In the genomic region with DNA sequence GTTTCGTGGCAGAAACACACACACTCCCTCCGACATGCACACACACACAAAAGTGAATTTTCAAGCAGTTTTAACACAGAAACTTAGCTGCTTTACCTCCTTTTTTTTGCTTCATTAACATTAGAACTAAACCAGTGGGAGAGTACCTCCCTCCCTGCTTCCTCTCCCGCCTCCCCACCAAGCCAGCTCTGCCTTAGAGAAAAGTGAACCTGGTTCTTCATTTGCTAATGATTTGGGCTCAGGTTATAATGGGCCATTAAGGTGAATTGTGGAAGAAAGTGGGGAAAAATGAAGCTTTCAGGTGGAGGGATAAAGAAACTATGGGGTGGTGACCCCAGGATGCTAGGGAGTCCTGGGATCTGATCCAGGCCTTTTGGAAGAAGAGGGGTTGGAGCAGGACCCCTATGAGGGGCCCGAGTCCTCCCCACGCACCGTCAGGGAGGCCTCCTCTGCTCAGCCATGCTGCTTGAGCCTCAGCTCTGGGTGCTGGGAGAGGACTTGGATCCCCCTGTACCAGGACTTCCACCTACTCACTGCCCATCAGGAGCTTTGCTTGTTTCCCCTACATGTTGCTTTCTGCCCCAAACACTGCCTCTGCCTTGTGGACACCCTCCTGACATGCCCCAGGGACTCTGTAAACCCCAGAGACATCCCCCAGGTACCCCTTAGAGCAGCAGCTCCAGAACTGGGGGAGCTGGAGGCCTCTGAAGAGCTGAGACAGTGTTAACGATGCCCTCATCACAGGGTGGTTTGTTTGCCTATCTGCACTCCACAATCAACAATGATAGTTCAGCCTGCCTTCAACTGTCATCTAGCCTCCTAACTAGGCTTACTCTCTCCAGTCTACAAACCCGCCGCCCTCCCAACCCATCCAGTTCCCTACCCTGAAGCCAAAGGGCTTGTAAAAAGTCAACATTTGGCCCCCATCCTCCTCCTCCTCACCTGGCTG, we compare ENCODE assay signal across 1 cellular context.
TF ChIP-seq lines count a peak whose summit lies in the region.

No MANE protein-coding gene starts in this region.

TF ChIP-seq in GM12878, 131 proteins besides CTCF, POLR2A, EP300 and RAD21:
- TF ChIP-seq ZZZ3 (IDR thresholded peaks at IDR 0.05; ENCODE audit: control insufficient read depth, insufficient read length, low read depth) (no peak), PML (IDR thresholded peaks at IDR 0.05; ENCODE audit: low read length) (no peak), CBX5 (IDR thresholded peaks at IDR 0.05; ENCODE audit: low read depth) (no peak), CHD1 (IDR thresholded peaks at IDR 0.05; ENCODE audit: low read depth, low read length) (no peak), NFXL1 (IDR thresholded peaks at IDR 0.05; ENCODE audit: borderline replicate concordance) (no peak), EGR1 (IDR thresholded peaks at IDR 0.05; ENCODE audit: borderline replicate concordance in 1 of 2, low read depth in 2 of 2, low read length in 2 of 2) (no peak), RB1 (IDR thresholded peaks at IDR 0.05; ENCODE audit: borderline replicate concordance) (no peak), MEF2B (IDR thresholded peaks at IDR 0.05; ENCODE audit: partially characterized antibody, poor library complexity, severe bottlenecking) (no peak), ESRRA (IDR thresholded peaks at IDR 0.05; ENCODE audit: low read length) (no peak), TAF1 (IDR thresholded peaks at IDR 0.05; ENCODE audit: borderline replicate concordance, low read depth, low read length) (no peak)
- TF ChIP-seq, protein P1, sequence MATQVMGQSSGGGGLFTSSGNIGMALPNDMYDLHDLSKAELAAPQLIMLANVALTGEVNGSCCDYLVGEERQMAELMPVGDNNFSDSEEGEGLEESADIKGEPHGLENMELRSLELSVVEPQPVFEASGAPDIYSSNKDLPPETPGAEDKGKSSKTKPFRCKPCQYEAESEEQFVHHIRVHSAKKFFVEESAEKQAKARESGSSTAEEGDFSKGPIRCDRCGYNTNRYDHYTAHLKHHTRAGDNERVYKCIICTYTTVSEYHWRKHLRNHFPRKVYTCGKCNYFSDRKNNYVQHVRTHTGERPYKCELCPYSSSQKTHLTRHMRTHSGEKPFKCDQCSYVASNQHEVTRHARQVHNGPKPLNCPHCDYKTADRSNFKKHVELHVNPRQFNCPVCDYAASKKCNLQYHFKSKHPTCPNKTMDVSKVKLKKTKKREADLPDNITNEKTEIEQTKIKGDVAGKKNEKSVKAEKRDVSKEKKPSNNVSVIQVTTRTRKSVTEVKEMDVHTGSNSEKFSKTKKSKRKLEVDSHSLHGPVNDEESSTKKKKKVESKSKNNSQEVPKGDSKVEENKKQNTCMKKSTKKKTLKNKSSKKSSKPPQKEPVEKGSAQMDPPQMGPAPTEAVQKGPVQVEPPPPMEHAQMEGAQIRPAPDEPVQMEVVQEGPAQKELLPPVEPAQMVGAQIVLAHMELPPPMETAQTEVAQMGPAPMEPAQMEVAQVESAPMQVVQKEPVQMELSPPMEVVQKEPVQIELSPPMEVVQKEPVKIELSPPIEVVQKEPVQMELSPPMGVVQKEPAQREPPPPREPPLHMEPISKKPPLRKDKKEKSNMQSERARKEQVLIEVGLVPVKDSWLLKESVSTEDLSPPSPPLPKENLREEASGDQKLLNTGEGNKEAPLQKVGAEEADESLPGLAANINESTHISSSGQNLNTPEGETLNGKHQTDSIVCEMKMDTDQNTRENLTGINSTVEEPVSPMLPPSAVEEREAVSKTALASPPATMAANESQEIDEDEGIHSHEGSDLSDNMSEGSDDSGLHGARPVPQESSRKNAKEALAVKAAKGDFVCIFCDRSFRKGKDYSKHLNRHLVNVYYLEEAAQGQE (IDR thresholded peaks at IDR 0.05; ENCODE audit: low read depth, low read length) = no peak
- TF ChIP-seq, protein P2, sequence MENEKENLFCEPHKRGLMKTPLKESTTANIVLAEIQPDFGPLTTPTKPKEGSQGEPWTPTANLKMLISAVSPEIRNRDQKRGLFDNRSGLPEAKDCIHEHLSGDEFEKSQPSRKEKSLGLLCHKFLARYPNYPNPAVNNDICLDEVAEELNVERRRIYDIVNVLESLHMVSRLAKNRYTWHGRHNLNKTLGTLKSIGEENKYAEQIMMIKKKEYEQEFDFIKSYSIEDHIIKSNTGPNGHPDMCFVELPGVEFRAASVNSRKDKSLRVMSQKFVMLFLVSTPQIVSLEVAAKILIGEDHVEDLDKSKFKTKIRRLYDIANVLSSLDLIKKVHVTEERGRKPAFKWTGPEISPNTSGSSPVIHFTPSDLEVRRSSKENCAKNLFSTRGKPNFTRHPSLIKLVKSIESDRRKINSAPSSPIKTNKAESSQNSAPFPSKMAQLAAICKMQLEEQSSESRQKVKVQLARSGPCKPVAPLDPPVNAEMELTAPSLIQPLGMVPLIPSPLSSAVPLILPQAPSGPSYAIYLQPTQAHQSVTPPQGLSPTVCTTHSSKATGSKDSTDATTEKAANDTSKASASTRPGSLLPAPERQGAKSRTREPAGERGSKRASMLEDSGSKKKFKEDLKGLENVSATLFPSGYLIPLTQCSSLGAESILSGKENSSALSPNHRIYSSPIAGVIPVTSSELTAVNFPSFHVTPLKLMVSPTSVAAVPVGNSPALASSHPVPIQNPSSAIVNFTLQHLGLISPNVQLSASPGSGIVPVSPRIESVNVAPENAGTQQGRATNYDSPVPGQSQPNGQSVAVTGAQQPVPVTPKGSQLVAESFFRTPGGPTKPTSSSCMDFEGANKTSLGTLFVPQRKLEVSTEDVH (IDR thresholded peaks at IDR 0.05; ENCODE audit: low read depth, partially characterized antibody) = no peak
- TF ChIP-seq, protein P3, sequence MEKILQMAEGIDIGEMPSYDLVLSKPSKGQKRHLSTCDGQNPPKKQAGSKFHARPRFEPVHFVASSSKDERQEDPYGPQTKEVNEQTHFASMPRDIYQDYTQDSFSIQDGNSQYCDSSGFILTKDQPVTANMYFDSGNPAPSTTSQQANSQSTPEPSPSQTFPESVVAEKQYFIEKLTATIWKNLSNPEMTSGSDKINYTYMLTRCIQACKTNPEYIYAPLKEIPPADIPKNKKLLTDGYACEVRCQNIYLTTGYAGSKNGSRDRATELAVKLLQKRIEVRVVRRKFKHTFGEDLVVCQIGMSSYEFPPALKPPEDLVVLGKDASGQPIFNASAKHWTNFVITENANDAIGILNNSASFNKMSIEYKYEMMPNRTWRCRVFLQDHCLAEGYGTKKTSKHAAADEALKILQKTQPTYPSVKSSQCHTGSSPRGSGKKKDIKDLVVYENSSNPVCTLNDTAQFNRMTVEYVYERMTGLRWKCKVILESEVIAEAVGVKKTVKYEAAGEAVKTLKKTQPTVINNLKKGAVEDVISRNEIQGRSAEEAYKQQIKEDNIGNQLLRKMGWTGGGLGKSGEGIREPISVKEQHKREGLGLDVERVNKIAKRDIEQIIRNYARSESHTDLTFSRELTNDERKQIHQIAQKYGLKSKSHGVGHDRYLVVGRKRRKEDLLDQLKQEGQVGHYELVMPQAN (conservative IDR thresholded peaks at IDR 0.05) = no peak
- TF ChIP-seq, protein P4, sequence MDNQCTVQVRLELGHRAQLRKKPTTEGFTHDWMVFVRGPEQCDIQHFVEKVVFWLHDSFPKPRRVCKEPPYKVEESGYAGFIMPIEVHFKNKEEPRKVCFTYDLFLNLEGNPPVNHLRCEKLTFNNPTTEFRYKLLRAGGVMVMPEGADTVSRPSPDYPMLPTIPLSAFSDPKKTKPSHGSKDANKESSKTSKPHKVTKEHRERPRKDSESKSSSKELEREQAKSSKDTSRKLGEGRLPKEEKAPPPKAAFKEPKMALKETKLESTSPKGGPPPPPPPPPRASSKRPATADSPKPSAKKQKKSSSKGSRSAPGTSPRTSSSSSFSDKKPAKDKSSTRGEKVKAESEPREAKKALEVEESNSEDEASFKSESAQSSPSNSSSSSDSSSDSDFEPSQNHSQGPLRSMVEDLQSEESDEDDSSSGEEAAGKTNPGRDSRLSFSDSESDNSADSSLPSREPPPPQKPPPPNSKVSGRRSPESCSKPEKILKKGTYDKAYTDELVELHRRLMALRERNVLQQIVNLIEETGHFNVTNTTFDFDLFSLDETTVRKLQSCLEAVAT (IDR thresholded peaks at IDR 0.05) = no peak
- TF ChIP-seq, protein P5, sequence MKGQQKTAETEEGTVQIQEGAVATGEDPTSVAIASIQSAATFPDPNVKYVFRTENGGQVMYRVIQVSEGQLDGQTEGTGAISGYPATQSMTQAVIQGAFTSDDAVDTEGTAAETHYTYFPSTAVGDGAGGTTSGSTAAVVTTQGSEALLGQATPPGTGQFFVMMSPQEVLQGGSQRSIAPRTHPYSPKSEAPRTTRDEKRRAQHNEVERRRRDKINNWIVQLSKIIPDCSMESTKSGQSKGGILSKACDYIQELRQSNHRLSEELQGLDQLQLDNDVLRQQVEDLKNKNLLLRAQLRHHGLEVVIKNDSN (IDR thresholded peaks at IDR 0.05; ENCODE audit: borderline replicate concordance, extremely low read length, insufficient read depth, low read depth, low read length) = no peak
